ENCODE assay signal across 12 cellular contexts in the genomic region with DNA sequence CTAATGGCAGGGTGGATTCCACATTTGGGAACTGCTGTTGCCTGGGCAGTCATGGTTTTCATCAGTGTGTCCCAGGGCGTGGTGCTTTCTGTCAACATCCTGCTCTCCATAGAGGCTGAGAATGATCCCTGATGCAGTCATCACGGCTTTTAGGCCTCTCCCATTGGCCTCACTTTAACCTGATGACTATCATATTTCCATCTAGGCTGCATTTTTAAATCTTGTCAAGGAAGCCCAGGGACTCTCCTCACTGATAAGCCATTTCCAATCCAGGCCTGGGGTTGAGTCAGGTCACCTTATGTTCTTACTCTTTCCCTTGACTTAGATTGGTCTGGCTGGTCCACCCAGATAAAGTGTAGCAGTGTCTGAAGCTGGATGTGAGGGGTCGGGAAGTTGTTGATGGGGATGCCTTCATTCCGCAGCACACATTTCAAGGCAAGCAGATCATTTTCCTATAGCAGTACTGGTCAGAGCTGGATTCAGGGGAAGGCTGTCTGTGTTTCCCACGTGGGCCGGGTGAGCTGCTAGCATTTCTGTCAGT.
A peak's percentile ranks its signal among the peaks of the same experiment; 100 is the strongest.
DNase-seq lines count a peak whose midpoint lies in the region; ATAC-seq, FAIRE-seq and TF ChIP-seq lines count a peak whose summit lies in the region.
"Had no signal": no experiment of that assay in that cellular context is flagged by ENCODE, and none has a peak within 500 bp of the region (broad histone marks: within the 10 kb centered on the region; RNA-seq: fewer than 3 reads in every experiment).

No MANE protein-coding gene starts in this region.

- no peaks in the 10 kb centered on the region for H3K79me1 ChIP-seq in IMR-90 (ENCODE audit: low read depth in 1 of 2, low read length in 2 of 2)

- no peak overlapping the region for H2AK5ac ChIP-seq in IMR-90 (ENCODE audit: low read depth, low read length)

- intact Hi-C loops in IMR-90 (cut with micrococcal nuclease): no loop called here
- intact Hi-C loops in heart left ventricle (cut with DNase I): loop anchor here in 1 of 10 donors (10.0 kb wide), 1 partner anchor 190 kb away; no protein-coding TSS in a partner anchor

- H3K4ac ChIP-seq in IMR-90 (ENCODE audit: low read depth, low read length): no peak overlapping the region

- no peak overlapping the region for H2BK5ac ChIP-seq in IMR-90 (ENCODE audit: low read depth, low read length, poor library complexity, severe bottlenecking)

- H3K23ac ChIP-seq in IMR-90 (ENCODE audit: low read depth, low read length): no peak overlapping the region

- H2BK20ac ChIP-seq in IMR-90 (ENCODE audit: low read depth, low read length): no peak overlapping the region

- no peak for TF ChIP-seq RAD21 in IMR-90 (IDR thresholded peaks at IDR 0.05; ENCODE audit: low read length)

- H3K14ac ChIP-seq in IMR-90 (replicated peaks; ENCODE audit: low read depth, low read length): no peak overlapping the region

- no peak overlapping the region for H2AK9ac ChIP-seq in IMR-90 (replicated peaks; ENCODE audit: low read depth, low read length, poor library complexity)

- H3K56ac ChIP-seq in IMR-90 (ENCODE audit: extremely low read depth, insufficient read depth, low read length): no peak overlapping the region

- dilution Hi-C loops in IMR-90 (cut with HindIII; ENCODE audit: low sequenced_read_pairs, unreplicated experiment): no loop called here

- H3K4me1 ChIP-seq in IMR-90 (ENCODE audit: control insufficient read depth, insufficient read depth, low read length): no peaks in the 10 kb centered on the region
- H3K4me1 ChIP-seq in adipocyte (ENCODE audit: control insufficient read depth, insufficient read depth, low read length): peaks cover 26% of the 10 kb centered on the region
- H3K4me1 ChIP-seq in heart left ventricle: peaks cover 0 to 21% (median 0%) of the 10 kb centered on the region in 12 donors
- no peaks in the 10 kb centered on the region for H3K4me1 ChIP-seq in small intestine (ENCODE audit: control insufficient read depth in 2 of 2, insufficient read depth in 1 of 2, low read depth in 1 of 2, low read length in 1 of 2)

- no peak for DNase-seq in IMR-90
- peak; percentile 68 for DNase-seq in adipocyte (ENCODE audit: low read depth)
- peak in 4 of 5 donors; percentile 35 to 64 (median 54) for DNase-seq in heart left ventricle
- DNase-seq in small intestine: peak; percentile 9
- DNase-seq in NCI-H1105 treated with DMSO at 0.1 percent for 48 hours (lab: John Stamatoyannopoulos, UW): no peak
- no peak for DNase-seq in GM13977 (ENCODE audit: low spot score)
- DNase-seq: activated naive CD8-positive, alpha-beta T cell treated with anti-CD3 and anti-CD28 coated beads, Interleukin-2, amount 50 U/mL, for 24 hours; CD8-positive, alpha-beta memory T cell; substantia nigra; T-helper 9 cell had no signal

- POLR2A ChIA-PET in IMR-90 (lab: Charles Lee; ENCODE audit: unreplicated experiment): no interaction called here

- H4K5ac ChIP-seq in IMR-90 (ENCODE audit: low read depth, low read length): no peak overlapping the region

- H3K18ac ChIP-seq in IMR-90 (ENCODE audit: low read depth, low read length): no peak overlapping the region

- in situ Hi-C loops in IMR-90 (cut with MboI; ENCODE audit: low sequenced_read_pairs) (no loop called here), GM13977 (cut with MboI; ENCODE audit: low pct_unique_long_range_greater_than_20kb, low sequenced_read_pairs, unreplicated experiment) (no loop called here)

- TF ChIP-seq POLR2A in IMR-90 (IDR thresholded peaks at IDR 0.05; ENCODE audit: low read depth, low read length) (no peak), heart left ventricle (IDR thresholded peaks at IDR 0.05) (no peak)

- no peak overlapping the region for H3K4me2 ChIP-seq in IMR-90 (ENCODE audit: low read depth, low read length)

- no peak overlapping the region for H4K91ac ChIP-seq in IMR-90 (ENCODE audit: insufficient read depth, low read depth, low read length)

- TF ChIP-seq CTCF in IMR-90 (conservative IDR thresholded peaks at IDR 0.05; ENCODE audit: low read depth, low read length) (no peak), heart left ventricle (IDR thresholded peaks at IDR 0.05) (no peak), GM13977 (IDR thresholded peaks at IDR 0.05; ENCODE audit: extremely low read depth, insufficient read depth, missing control alignments) (no peak)

- H3K9me1 ChIP-seq in IMR-90 (ENCODE audit: insufficient read depth, low read length): no peaks in the 10 kb centered on the region

- H2BK120ac ChIP-seq in IMR-90 (ENCODE audit: low read depth, low read length): no peak overlapping the region

- no peak overlapping the region for H3K9ac ChIP-seq in IMR-90 (ENCODE audit: low read depth, low read length)
- H3K9ac ChIP-seq in adipocyte (ENCODE audit: low read length): no peak overlapping the region

- H3K9me3 ChIP-seq in IMR-90 (ENCODE audit: control insufficient read depth, insufficient read depth, low read length): peaks cover 2% of the 10 kb centered on the region; the same call in 1 of the 2 replicates
- H3K9me3 ChIP-seq in adipocyte (ENCODE audit: control insufficient read depth, low read length): no peaks in the 10 kb centered on the region
- peaks cover 0 to 4% (median 0%) of the 10 kb centered on the region in 12 donors for H3K9me3 ChIP-seq in heart left ventricle
- no peaks in the 10 kb centered on the region for H3K9me3 ChIP-seq in small intestine (ENCODE audit: control insufficient read depth, low read depth)

- no peak overlapping the region for H4K8ac ChIP-seq in IMR-90 (ENCODE audit: low read depth in 2 of 2, low read length in 2 of 2)

- H4K20me1 ChIP-seq in IMR-90 (ENCODE audit: insufficient read depth, low read length): no peaks in the 10 kb centered on the region

- ATAC-seq in IMR-90 (ENCODE audit: low read depth) (no peak), heart left ventricle (peak; percentile 77 to 95 (median 95)), HG03095 (IDR thresholded peaks at IDR 0.05; ENCODE audit: unreplicated experiment) (no peak), GM18873 (IDR thresholded peaks at IDR 0.05; ENCODE audit: low FRiP score, unreplicated experiment) (no peak)
- ATAC-seq: activated naive CD8-positive, alpha-beta T cell treated with anti-CD3 and anti-CD28 coated beads, Interleukin-2, amount 50 U/mL, for 24 hours had no signal

- no peak for FAIRE-seq in small intestine (lab: Jason Lieb, UNC)

- H2AFZ ChIP-seq in IMR-90 (replicated peaks; ENCODE audit: low read length, poor library complexity): peak overlapping the region; percentile 21

- no peak overlapping the region for H3K27ac ChIP-seq in IMR-90 (ENCODE audit: insufficient read depth, low read length)
- peak overlapping the region in 8 of 12 donors; percentile 2 to 56 (median 46) for H3K27ac ChIP-seq in heart left ventricle
- H3K27ac ChIP-seq in small intestine (ENCODE audit: low read depth in 1 of 2, low read length in 1 of 2): no peak overlapping the region

- CTCF ChIA-PET in IMR-90 (lab: Yijun Ruan, JAX): no interaction called here

- H3K4me3 ChIP-seq in IMR-90 (ENCODE audit: insufficient read depth, low read depth, low read length) (no peak overlapping the region), adipocyte (ENCODE audit: low read length) (no peak overlapping the region), heart left ventricle (no peak overlapping the region), small intestine (ENCODE audit: low read depth in 1 of 2, low read length in 2 of 2) (no peak overlapping the region)

- no peaks in the 10 kb centered on the region for H3K36me3 ChIP-seq in IMR-90 (ENCODE audit: control insufficient read depth, insufficient read depth, low read length)
- H3K36me3 ChIP-seq in adipocyte (ENCODE audit: control insufficient read depth, insufficient read depth, low read length, severe bottlenecking): no peaks in the 10 kb centered on the region
- H3K36me3 ChIP-seq in heart left ventricle: no peaks in the 10 kb centered on the region
- H3K36me3 ChIP-seq in small intestine (ENCODE audit: control insufficient read depth in 2 of 2, insufficient read depth in 2 of 2, low read length in 2 of 2): no peaks in the 10 kb centered on the region

- WGBS in IMR-90 (ENCODE audit: extremely low coverage in 2 of 2, insufficient read length in 1 of 2), 2 experiments: 43% methylated on average over 2 of the region's 6 CpGs; no CpG with 5 or more reads in 1 of the 2 experiments
- WGBS in heart left ventricle, 4 donors: 44 to 62% (median 56%) methylated on average over 6 of the region's 6 CpGs
- 73 to 85% (median 85%) methylated on average over 6 of the region's 6 CpGs for WGBS in small intestine, 3 donors

- H3K27me3 ChIP-seq in IMR-90 (ENCODE audit: control insufficient read depth, insufficient read depth, low read length): no peaks in the 10 kb centered on the region
- H3K27me3 ChIP-seq in adipocyte (replicated peaks; ENCODE audit: control insufficient read depth, insufficient read depth, low read length): no peaks in the 10 kb centered on the region
- no peaks in the 10 kb centered on the region for H3K27me3 ChIP-seq in heart left ventricle
- H3K27me3 ChIP-seq in small intestine (ENCODE audit: control insufficient read depth in 2 of 2, insufficient read depth in 2 of 2, low read length in 2 of 2): no peaks in the 10 kb centered on the region

- BruUV-seq in IMR-90 (replicated peaks; lab: Mats Ljungman, UMichigan): no TSS peak

- no peak overlapping the region for H2BK15ac ChIP-seq in IMR-90 (ENCODE audit: low read depth, low read length)

TF ChIP-seq in IMR-90, 13 proteins besides CTCF, POLR2A, EP300 and RAD21 (continues in another document):
- TF ChIP-seq SMC3 (IDR thresholded peaks at IDR 0.05; ENCODE audit: low read depth, low read length) (no peak), CHD1 (IDR thresholded peaks at IDR 0.05; ENCODE audit: low read depth, low read length) (no peak), NFE2L2 (IDR thresholded peaks at IDR 0.05; ENCODE audit: low read depth, low read length) (no peak), FOS (IDR thresholded peaks at IDR 0.05; ENCODE audit: low read depth, low read length) (no peak)
- TF ChIP-seq, protein P1, sequence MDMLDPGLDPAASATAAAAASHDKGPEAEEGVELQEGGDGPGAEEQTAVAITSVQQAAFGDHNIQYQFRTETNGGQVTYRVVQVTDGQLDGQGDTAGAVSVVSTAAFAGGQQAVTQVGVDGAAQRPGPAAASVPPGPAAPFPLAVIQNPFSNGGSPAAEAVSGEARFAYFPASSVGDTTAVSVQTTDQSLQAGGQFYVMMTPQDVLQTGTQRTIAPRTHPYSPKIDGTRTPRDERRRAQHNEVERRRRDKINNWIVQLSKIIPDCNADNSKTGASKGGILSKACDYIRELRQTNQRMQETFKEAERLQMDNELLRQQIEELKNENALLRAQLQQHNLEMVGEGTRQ (IDR thresholded peaks at IDR 0.05; ENCODE audit: low read depth, low read length): no peak
- TF ChIP-seq, protein P2, sequence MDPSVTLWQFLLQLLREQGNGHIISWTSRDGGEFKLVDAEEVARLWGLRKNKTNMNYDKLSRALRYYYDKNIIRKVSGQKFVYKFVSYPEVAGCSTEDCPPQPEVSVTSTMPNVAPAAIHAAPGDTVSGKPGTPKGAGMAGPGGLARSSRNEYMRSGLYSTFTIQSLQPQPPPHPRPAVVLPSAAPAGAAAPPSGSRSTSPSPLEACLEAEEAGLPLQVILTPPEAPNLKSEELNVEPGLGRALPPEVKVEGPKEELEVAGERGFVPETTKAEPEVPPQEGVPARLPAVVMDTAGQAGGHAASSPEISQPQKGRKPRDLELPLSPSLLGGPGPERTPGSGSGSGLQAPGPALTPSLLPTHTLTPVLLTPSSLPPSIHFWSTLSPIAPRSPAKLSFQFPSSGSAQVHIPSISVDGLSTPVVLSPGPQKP (IDR thresholded peaks at IDR 0.05; ENCODE audit: borderline replicate concordance, low read depth, low read length): no peak

Comparison
In these comparisons a context has a peak if more than half of its experiments do, and no peak if none do; other contexts are left out.
1. ATAC-seq: peak in heart left ventricle (4 of 4); none in IMR-90 (single experiment), HG03095 (single experiment) and GM18873 (single experiment).
2. DNase-seq: peak in adipocyte (single experiment), heart left ventricle (4 of 5) and small intestine (single experiment); none in IMR-90 (single experiment), NCI-H1105 treated with DMSO at 0.1 percent for 48 hours (single experiment) and GM13977 (single experiment).
3. H3K27ac ChIP-seq: peak in heart left ventricle (8 of 12); none in IMR-90 (single experiment) and small intestine (0 of 2).